11 cellular contexts compared by ENCODE assay signal in genomic region chr9:5566054-5566618, GRCh38. TPM values are rescaled to one million over a fixed set of nuclear protein-coding genes. Genes with fewer than 3 reads are reported as not detected.
DNase-seq lines count a peak whose midpoint lies in the region; ATAC-seq and FAIRE-seq lines count a peak whose summit lies in the region.
"Had no signal": no experiment of that assay in that cellular context is flagged by ENCODE, and none has a peak within 500 bp of the region (broad histone marks: within the 10 kb centered on the region; RNA-seq: fewer than 3 reads in every experiment).

No MANE protein-coding gene starts in this region.

- no peak overlapping the region for H4K8ac ChIP-seq in trophoblast cell (ENCODE audit: low read depth, low read length)

- H3K79me2 ChIP-seq in trophoblast cell (ENCODE audit: control insufficient read depth, insufficient read depth, low read length, poor library complexity): peaks cover 2% of the 10 kb centered on the region

- H3K36me3 ChIP-seq in trophoblast cell (ENCODE audit: control insufficient read depth in 1 of 2, insufficient read depth in 2 of 2, low read length in 2 of 2): no peaks in the 10 kb centered on the region

- no peak overlapping the region for H2AFZ ChIP-seq in trophoblast cell (ENCODE audit: insufficient read depth, low read length, poor library complexity)

- H3K4ac ChIP-seq in trophoblast cell (ENCODE audit: low read depth, low read length): no peak overlapping the region

- H3K27me3 ChIP-seq in trophoblast cell (ENCODE audit: insufficient read depth, low read length): no peaks in the 10 kb centered on the region

- DNase-seq in GM18507 (ENCODE audit: extremely low spot score, insufficient read length, low read depth) (no peak), glomerular visceral epithelial cell (ENCODE audit: extremely low spot score) (peak; percentile 78), substantia nigra (lab: John Stamatoyannopoulos, UW) (no peak), trophoblast cell (no peak), EL (no peak), NCI-H510A treated with DMSO at 0.1 percent for 48 hours (lab: John Stamatoyannopoulos, UW) (no peak)
- DNase-seq: activated gamma-delta T cell treated with Interleukin-2 at 50 U/mL for 16 hours had no signal

- H3K4me2 ChIP-seq in trophoblast cell (ENCODE audit: low read length): no peak overlapping the region

- FAIRE-seq in GM18507 (lab: Jason Lieb, UNC): peak; percentile 96
- FAIRE-seq: H54 had no signal

- H3K27ac ChIP-seq in substantia nigra (ENCODE audit: low read depth, low read length, poor library complexity, severe bottlenecking) (no peak overlapping the region), trophoblast cell (ENCODE audit: low read depth, low read length) (no peak overlapping the region)

- H3K79me1 ChIP-seq in trophoblast cell (ENCODE audit: low read length): no peaks in the 10 kb centered on the region

- H3K23ac ChIP-seq in trophoblast cell (ENCODE audit: low read length): no peak overlapping the region

- no peak overlapping the region for H3K4me3 ChIP-seq in trophoblast cell (ENCODE audit: low read depth, low read length)

- H2BK12ac ChIP-seq in trophoblast cell (ENCODE audit: low read length): no peak overlapping the region

- no peak overlapping the region for H3K9ac ChIP-seq in trophoblast cell (ENCODE audit: low read length)

- H3K18ac ChIP-seq in trophoblast cell (ENCODE audit: low read length): no peak overlapping the region

- no peak overlapping the region for H2BK5ac ChIP-seq in trophoblast cell (ENCODE audit: low read depth, low read length, poor library complexity)

- H3K4me1 ChIP-seq in trophoblast cell (ENCODE audit: control insufficient read depth in 1 of 2, insufficient read depth in 2 of 2, low read length in 2 of 2): peaks cover 0 to 2% of the 10 kb centered on the region in 2 experiments

- H3K9me3 ChIP-seq in trophoblast cell (ENCODE audit: insufficient read depth, low read depth, low read length): no peaks in the 10 kb centered on the region

- no peak overlapping the region for H4K12ac ChIP-seq in trophoblast cell (ENCODE audit: low read depth, low read length)

- H2AK5ac ChIP-seq in trophoblast cell (ENCODE audit: low read length): no peak overlapping the region

- WGBS in trophoblast cell (ENCODE audit: extremely low coverage, insufficient coverage, insufficient read length): no CpG with 5 or more reads among the region's 6 CpGs

- no peak overlapping the region for H2BK120ac ChIP-seq in trophoblast cell (ENCODE audit: insufficient read depth, low read length, poor library complexity)

- no peak overlapping the region for H4K91ac ChIP-seq in trophoblast cell (ENCODE audit: low read depth, low read length)

- no peak overlapping the region for H3K14ac ChIP-seq in trophoblast cell (ENCODE audit: low read length)

- peak; percentile 71 for ATAC-seq in GM21390 (IDR thresholded peaks at IDR 0.05; ENCODE audit: unreplicated experiment)
- ATAC-seq in HG03354 (IDR thresholded peaks at IDR 0.05; ENCODE audit: poor library complexity, severe bottlenecking, unreplicated experiment): peak; percentile 74

RNA-seq across cellular contexts. Expression of gene PDCD1LG2, which starts 55.8 kb away (rescaled TPM):
- 1.1 and 1.2 TPM in 2 replicates for polyA plus RNA-seq in trophoblast cell (2013)
- polyA plus RNA-seq: neural cell had no signal
